In genomic region chr2:24021122-24021998, GRCh38 we compare ENCODE assay signal across 8 cellular contexts. TPM values are rescaled to one million over a fixed set of nuclear protein-coding genes. Genes with fewer than 3 reads are reported as not detected.
DNase-seq lines count a peak whose midpoint lies in the region; ATAC-seq, FAIRE-seq and TF ChIP-seq lines count a peak whose summit lies in the region.

No MANE protein-coding gene starts in this region.

- H3K9ac ChIP-seq in Karpas-422 (ENCODE audit: low read length): no peak overlapping the region
- H3K9ac ChIP-seq in GM12878 (ENCODE audit: control insufficient read depth, insufficient read depth, low read length): no peak overlapping the region

- no peak for FAIRE-seq in GM12878 (lab: Jason Lieb, UNC)

- no peak overlapping the region for H3K27ac ChIP-seq in Karpas-422 (ENCODE audit: low read length)
- no peak overlapping the region for H3K27ac ChIP-seq in GM12878 (ENCODE audit: control insufficient read depth, insufficient read depth)

- in situ Hi-C loops in GM12878 (cut with MboI): no loop called here

- H3K4me3 Mint-ChIP-seq in neural crest cell: no peak overlapping the region

- H3K9me3 ChIP-seq in Karpas-422 (ENCODE audit: low read length): no peaks in the 10 kb centered on the region
- no peaks in the 10 kb centered on the region for H3K9me3 ChIP-seq in GM12878 (replicated peaks; ENCODE audit: control insufficient read depth, insufficient read depth, low read length)

- CTCF ChIA-PET in GM12878 (lab: Yijun Ruan, JAX): interaction anchor here (0.6 kb wide), 2 partner anchors 41 to 89 kb away, joined by 3 read pairs; no protein-coding TSS in a partner anchor

- H3K36me3 Mint-ChIP-seq in neural crest cell (ENCODE audit: low read depth): peaks cover 7% of the 10 kb centered on the region

- H3K79me2 ChIP-seq in Karpas-422 (ENCODE audit: low read length) (no peaks in the 10 kb centered on the region), GM12878 (ENCODE audit: control insufficient read depth, insufficient read depth, low read length) (no peaks in the 10 kb centered on the region)

- TF ChIP-seq EP300 in GM12878 (IDR thresholded peaks at IDR 0.05; ENCODE audit: borderline replicate concordance in 1 of 2, control insufficient read depth in 1 of 2, low read depth in 2 of 2, low read length in 2 of 2): no peak

- TF ChIP-seq POLR2A in GM12878 (IDR thresholded peaks at IDR 0.05; ENCODE audit: low read depth, low read length): no peak

- no peak overlapping the region for H3K27ac Mint-ChIP-seq in neural crest cell (ENCODE audit: unreplicated experiment)

- intact Hi-C loops in GM12878 (cut with micrococcal nuclease; ENCODE audit: unreplicated experiment): loop anchor here (2.0 kb wide), 1 partner anchor 63 kb away; the partner anchor contains the start of gene TP53I3

- DNase-seq in ELR (ENCODE audit: low read depth): peak; percentile 76
- DNase-seq in Karpas-422: peak; percentile 88
- no peak for DNase-seq in GM12878 (ENCODE audit: low read depth, low spot score)
- DNase-seq in neural crest cell (ENCODE audit: low read depth, low spot score): no peak
- no peak for DNase-seq in activated CD4-positive, CD25-positive, alpha-beta regulatory T cell treated with anti-CD3 and anti-CD28 coated beads, Interleukin-2, amount 50 U/mL, for 72 hours
- no peak for DNase-seq in germinal center (ENCODE audit: low spot score)
- DNase-seq in kidney glomerular epithelial cell (lab: John Stamatoyannopoulos, UW): no peak
- no peak for DNase-seq in NCI-H345 (lab: John Stamatoyannopoulos, UW)

- peaks cover 10% of the 10 kb centered on the region for H3K4me1 Mint-ChIP-seq in neural crest cell

- ATAC-seq in GM12878: peak; percentile 82

- RAD21 ChIA-PET in GM12878 (lab: Charles Lee; ENCODE audit: unreplicated experiment): interaction anchor here (1.3 kb wide), 1 partner anchor 63 kb away, joined by 3 read pairs; the partner anchor contains the start of gene TP53I3

- TF ChIP-seq CTCF in GM12878 (IDR thresholded peaks at IDR 0.05 in 2 of 3, conservative IDR thresholded peaks at IDR 0.05 in 1 of 3; ENCODE audit: control insufficient read depth in 2 of 3, extremely low read depth in 1 of 3, insufficient read depth in 1 of 3, low read depth in 3 of 3, low read length in 3 of 3) (peak; percentile 34 to 45 (median 35); a peak in 4 of 6 replicates), neural crest cell (conservative IDR thresholded peaks at IDR 0.05) (peak; percentile 34)

- BruUV-seq in GM12878 (replicated peaks; lab: Mats Ljungman, UMichigan): no TSS peak

- TF ChIP-seq RAD21 in GM12878 (IDR thresholded peaks at IDR 0.05; ENCODE audit: insufficient read depth, low read depth, low read length): peak; percentile 43; the same call in 1 of the 2 replicates

- H4K20me1 ChIP-seq in Karpas-422 (ENCODE audit: insufficient read depth, low read depth, low read length) (no peaks in the 10 kb centered on the region), GM12878 (ENCODE audit: control insufficient read depth, insufficient read depth) (no peaks in the 10 kb centered on the region)

- H3K4me1 ChIP-seq in Karpas-422 (ENCODE audit: low read length) (no peaks in the 10 kb centered on the region), GM12878 (ENCODE audit: control insufficient read depth, insufficient read depth, low read length) (no peaks in the 10 kb centered on the region)

- 87% methylated on average over 19 of the region's 19 CpGs for WGBS in GM12878 (ENCODE audit: insufficient coverage, insufficient replicate concordance, low lambda C conversion rate, missing lambda C conversion rate)

- no peaks in the 10 kb centered on the region for H3K9me2 ChIP-seq in Karpas-422 (replicated peaks; ENCODE audit: insufficient read depth, low read length)

- no peaks in the 10 kb centered on the region for H3K9me3 Mint-ChIP-seq in neural crest cell

- no peak overlapping the region for H2AFZ ChIP-seq in Karpas-422 (ENCODE audit: low read length)
- H2AFZ ChIP-seq in GM12878 (ENCODE audit: control insufficient read depth, low read depth, low read length): no peak overlapping the region

- SMC1A ChIA-PET in GM12878 (lab: Charles Lee; ENCODE audit: uncharacterized antibody, unreplicated experiment): no interaction called here

- H3K36me3 ChIP-seq in Karpas-422 (ENCODE audit: insufficient read depth, low read length) (no peaks in the 10 kb centered on the region), GM12878 (ENCODE audit: control insufficient read depth in 2 of 2, insufficient read depth in 2 of 2, low read length in 1 of 2) (peaks cover 0 to 8% of the 10 kb centered on the region in 2 experiments; a peak in 3 of 4 replicates)

- no peak overlapping the region for H3K4me3 ChIP-seq in Karpas-422 (ENCODE audit: low read length)
- no peak overlapping the region for H3K4me3 ChIP-seq in GM12878

- H3K27me3 ChIP-seq in Karpas-422 (ENCODE audit: low read length): no peaks in the 10 kb centered on the region
- H3K27me3 ChIP-seq in GM12878 (replicated peaks in 1 of 2; ENCODE audit: control insufficient read depth in 2 of 2, insufficient read depth in 2 of 2, low read length in 1 of 2): no peaks in the 10 kb centered on the region

- POLR2A ChIA-PET in GM12878 (lab: Charles Lee): no interaction called here

- H3K4me2 ChIP-seq in Karpas-422 (ENCODE audit: low read depth, low read length, poor library complexity, severe bottlenecking) (no peak overlapping the region), GM12878 (ENCODE audit: control insufficient read depth, insufficient read depth) (no peak overlapping the region)

- no peaks in the 10 kb centered on the region for H3K27me3 Mint-ChIP-seq in neural crest cell (ENCODE audit: low read depth)

RNA-seq across cellular contexts. Expression of gene MFSD2B, which starts 11.5 kb away (rescaled TPM):
- not detected in 2 replicates for total RNA-seq in Karpas-422 (2014; rRNA removed; shearing (Covaris generic); ENCODE audit: low replicate concordance)
- 0.42 TPM in 1 of 2 replicates, not detected in the other for total RNA-seq in GM12878 (2013; cell fraction: nucleolus; rRNA removed)
- total RNA-seq in GM12878 (2014; rRNA removed) (0.11 TPM in 1 of 2 replicates, not detected in the other), GM12878 (2014; rRNA removed; fragmentation: Illumina TruSeq; extraction: Trizol) (0.09 TPM in 1 of 2 replicates, not detected in the other), GM12878 (2021) (0.19 and 0.28 TPM in 2 replicates), neural crest cell (0.47 and 0.61 TPM in 2 replicates)
- polyA plus RNA-seq in GM12878 (2011; ENCODE audit: low read depth): not detected
- polyA plus RNA-seq in GM12878 (2011; rRNA removed) (0.08 TPM in 1 of 2 replicates, not detected in the other), GM12878 (2014; fragmentation: Illumina TruSeq; extraction: Trizol) (0.07 TPM in 1 of 2 replicates, not detected in the other), GM12878 (2014; fragmentation: Nextera tagmentation; extraction: Ambion mirVana) (not detected), GM12878 (2014; rRNA removed) (0.27 TPM in 1 of 2 replicates, not detected in the other), GM12878 (2016; fragmentation: Nextera tagmentation; extraction: Ambion mirVana) (under 1 TPM; 0.21 to 0.51 TPM)
- not detected in 2 replicates for polyA plus RNA-seq in GM12878 (2011; cell fraction: cytosol; rRNA removed)
- polyA plus RNA-seq in GM12878 (2011; cell fraction: nucleus; rRNA removed): 0.13 and 0.22 TPM in 2 replicates
- 0.15 and 0.17 TPM in 2 replicates for polyA plus RNA-seq in GM12878 (2012)
- not detected in 2 replicates for polyA minus RNA-seq in GM12878 (2011; rRNA and poly(A)+ RNA removed)
- not detected in 2 replicates for polyA minus RNA-seq in GM12878 (2011; cell fraction: cytosol; rRNA and poly(A)+ RNA removed)
- not detected in 2 replicates for polyA minus RNA-seq in GM12878 (2011; cell fraction: nucleus; rRNA and poly(A)+ RNA removed)

RNA-seq across cellular contexts. Expression of gene WDCP, which starts 25.8 kb away (rescaled TPM):
- total RNA-seq in Karpas-422 (2014; rRNA removed; shearing (Covaris generic); ENCODE audit: low replicate concordance): 8.8 and 24.3 TPM in 2 replicates
- 17.1 and 18.6 TPM in 2 replicates for total RNA-seq in GM12878 (2013; cell fraction: nucleolus; rRNA removed)
- total RNA-seq in GM12878 (2014; rRNA removed): 13.8 and 14.6 TPM in 2 replicates
- total RNA-seq in GM12878 (2014; rRNA removed; fragmentation: Illumina TruSeq; extraction: Trizol): 14.2 and 14.3 TPM in 2 replicates
- total RNA-seq in GM12878 (2021): 20.6 and 21.3 TPM in 2 replicates
- polyA plus RNA-seq in GM12878 (2011; ENCODE audit: low read depth): 3.4 TPM
- polyA plus RNA-seq in GM12878 (2011; rRNA removed): 19.6 and 19.9 TPM in 2 replicates
- polyA plus RNA-seq in GM12878 (2011; cell fraction: cytosol; rRNA removed): 11.9 and 14.2 TPM in 2 replicates
- 13.7 and 17.1 TPM in 2 replicates for polyA plus RNA-seq in GM12878 (2011; cell fraction: nucleus; rRNA removed)
- polyA plus RNA-seq in GM12878 (2012): 3.5 and 6.1 TPM in 2 replicates
- 15.0 and 16.5 TPM in 2 replicates for polyA plus RNA-seq in GM12878 (2014; fragmentation: Illumina TruSeq; extraction: Trizol)
- polyA plus RNA-seq in GM12878 (2014; fragmentation: Nextera tagmentation; extraction: Ambion mirVana): 1 to 10 TPM; 5.5 to 6.1 TPM
- polyA plus RNA-seq in GM12878 (2014; rRNA removed): 8.9 and 10.5 TPM in 2 replicates
- 10 to 100 TPM; 12.1 to 12.5 TPM for polyA plus RNA-seq in GM12878 (2016; fragmentation: Nextera tagmentation; extraction: Ambion mirVana)
- polyA minus RNA-seq in GM12878 (2011; rRNA and poly(A)+ RNA removed): 34.9 and 53.8 TPM in 2 replicates
- polyA minus RNA-seq in GM12878 (2011; cell fraction: cytosol; rRNA and poly(A)+ RNA removed): 5.3 and 5.5 TPM in 2 replicates
- polyA minus RNA-seq in GM12878 (2011; cell fraction: nucleus; rRNA and poly(A)+ RNA removed): 4.5 and 7.7 TPM in 2 replicates
- 41.8 and 43.9 TPM in 2 replicates for total RNA-seq in neural crest cell

RNA-seq across cellular contexts. Expression of gene FKBP1B, which starts 28.2 kb away (rescaled TPM):
- total RNA-seq in Karpas-422 (2014; rRNA removed; shearing (Covaris generic); ENCODE audit: low replicate concordance): 0.71 and 3.6 TPM in 2 replicates
- not detected in 2 replicates for total RNA-seq in GM12878 (2013; cell fraction: nucleolus; rRNA removed)
- total RNA-seq in GM12878 (2014; rRNA removed) (0.16 and 0.23 TPM in 2 replicates), GM12878 (2014; rRNA removed; fragmentation: Illumina TruSeq; extraction: Trizol) (0.18 TPM in 1 of 2 replicates, not detected in the other), GM12878 (2021) (0.33 TPM in 1 of 2 replicates, not detected in the other), neural crest cell (22.0 and 22.1 TPM in 2 replicates)
- not detected for polyA plus RNA-seq in GM12878 (2011; ENCODE audit: low read depth)
- polyA plus RNA-seq in GM12878 (2011; rRNA removed) (0.24 and 0.27 TPM in 2 replicates), GM12878 (2014; fragmentation: Illumina TruSeq; extraction: Trizol) (0.43 and 0.47 TPM in 2 replicates), GM12878 (2014; fragmentation: Nextera tagmentation; extraction: Ambion mirVana) (under 1 TPM; 0.23 to 0.38 TPM), GM12878 (2014; rRNA removed) (0.30 and 0.53 TPM in 2 replicates), GM12878 (2016; fragmentation: Nextera tagmentation; extraction: Ambion mirVana) (under 1 TPM; 0.21 to 0.23 TPM)
- polyA plus RNA-seq in GM12878 (2011; cell fraction: cytosol; rRNA removed): 0.10 and 0.31 TPM in 2 replicates
- 0.24 and 0.45 TPM in 2 replicates for polyA plus RNA-seq in GM12878 (2011; cell fraction: nucleus; rRNA removed)
- 0.64 and 0.72 TPM in 2 replicates for polyA plus RNA-seq in GM12878 (2012)
- polyA minus RNA-seq in GM12878 (2011; rRNA and poly(A)+ RNA removed): not detected in 2 replicates
- not detected in 2 replicates for polyA minus RNA-seq in GM12878 (2011; cell fraction: cytosol; rRNA and poly(A)+ RNA removed)
- not detected in 2 replicates for polyA minus RNA-seq in GM12878 (2011; cell fraction: nucleus; rRNA and poly(A)+ RNA removed)

RNA-seq across cellular contexts. Expression of gene SF3B6, which starts 54.8 kb away (rescaled TPM):
- 181 and 285 TPM in 2 replicates for total RNA-seq in Karpas-422 (2014; rRNA removed; shearing (Covaris generic); ENCODE audit: low replicate concordance)
- 28.9 and 31.1 TPM in 2 replicates for total RNA-seq in GM12878 (2013; cell fraction: nucleolus; rRNA removed)
- total RNA-seq in GM12878 (2014; rRNA removed) (157 and 185 TPM in 2 replicates), GM12878 (2014; rRNA removed; fragmentation: Illumina TruSeq; extraction: Trizol) (246 and 250 TPM in 2 replicates), GM12878 (2021) (117 and 118 TPM in 2 replicates), neural crest cell (89.5 and 94.3 TPM in 2 replicates)
- polyA plus RNA-seq in GM12878 (2011; ENCODE audit: low read depth): 131 TPM
- polyA plus RNA-seq in GM12878 (2011; rRNA removed) (248 and 325 TPM in 2 replicates), GM12878 (2014; fragmentation: Illumina TruSeq; extraction: Trizol) (258 and 323 TPM in 2 replicates), GM12878 (2014; fragmentation: Nextera tagmentation; extraction: Ambion mirVana) (100 to 1,000 TPM; 538 to 584 TPM), GM12878 (2014; rRNA removed) (226 and 283 TPM in 2 replicates), GM12878 (2016; fragmentation: Nextera tagmentation; extraction: Ambion mirVana) (100 to 1,000 TPM; 372 to 415 TPM)
- polyA plus RNA-seq in GM12878 (2011; cell fraction: cytosol; rRNA removed): 107 and 140 TPM in 2 replicates
- polyA plus RNA-seq in GM12878 (2011; cell fraction: nucleus; rRNA removed): 68.1 and 79.4 TPM in 2 replicates
- polyA plus RNA-seq in GM12878 (2012): 149 and 150 TPM in 2 replicates
- 23.9 and 47.8 TPM in 2 replicates for polyA minus RNA-seq in GM12878 (2011; rRNA and poly(A)+ RNA removed)
- 18.8 and 24.6 TPM in 2 replicates for polyA minus RNA-seq in GM12878 (2011; cell fraction: cytosol; rRNA and poly(A)+ RNA removed)
- 12.2 and 13.3 TPM in 2 replicates for polyA minus RNA-seq in GM12878 (2011; cell fraction: nucleus; rRNA and poly(A)+ RNA removed)

Comparison
In these comparisons a context has a peak if more than half of its experiments do, and no peak if none do; other contexts are left out.
1. DNase-seq: peak in ELR (single experiment) and Karpas-422 (single experiment); none in GM12878 (single experiment), neural crest cell (single experiment), activated CD4-positive, CD25-positive, alpha-beta regulatory T cell treated with anti-CD3 and anti-CD28 coated beads, Interleukin-2, amount 50 U/mL, for 72 hours (single experiment), germinal center (single experiment), kidney glomerular epithelial cell (single experiment) and NCI-H345 (single experiment).